In the genomic region with DNA sequence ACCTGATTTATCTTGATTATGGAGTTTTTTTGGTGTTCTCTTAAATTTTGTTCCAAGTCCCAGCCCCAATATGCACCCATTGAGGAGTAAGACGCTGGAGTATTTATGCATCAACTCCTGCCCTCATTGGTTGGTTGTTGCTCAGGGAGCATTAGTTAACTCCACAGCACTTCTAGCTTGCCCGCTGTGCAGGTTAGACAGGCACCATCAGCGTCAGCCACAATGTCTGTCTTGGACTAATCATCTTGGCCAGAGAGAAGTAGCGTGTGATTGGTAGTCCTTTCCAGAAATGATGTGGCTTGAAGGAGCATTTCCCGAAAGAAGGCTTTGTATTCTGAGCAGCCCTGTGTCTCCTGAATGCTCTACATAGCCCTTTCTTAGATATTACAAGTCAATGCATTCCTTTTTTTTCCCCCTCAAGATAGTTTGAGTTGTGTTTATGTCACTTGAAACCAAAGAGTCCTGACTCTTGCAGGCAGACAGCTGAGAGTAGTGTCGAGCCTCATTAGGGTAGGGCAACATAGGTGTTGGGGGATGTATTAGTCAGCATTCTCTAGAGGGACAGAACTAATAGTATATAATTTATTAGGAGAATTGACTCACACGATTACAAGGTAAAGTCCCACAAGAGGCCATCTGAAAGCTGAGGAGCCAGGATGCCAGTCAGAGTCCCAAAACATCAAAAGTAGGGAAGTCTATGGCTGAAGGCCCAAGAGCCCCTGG, we compare ENCODE assay signal across 21 cellular contexts.
DNase-seq lines count a peak whose midpoint lies in the region; ATAC-seq and TF ChIP-seq lines count a peak whose summit lies in the region.
"Had no signal": no experiment of that assay in that cellular context is flagged by ENCODE, and none has a peak within 500 bp of the region (broad histone marks: within the 10 kb centered on the region; RNA-seq: fewer than 3 reads in every experiment).

No MANE protein-coding gene starts in this region.

- H3K79me2 ChIP-seq in DND-41 (ENCODE audit: insufficient read depth, low read length) (no peaks in the 10 kb centered on the region), OCI-LY3 (ENCODE audit: low read length) (no peaks in the 10 kb centered on the region)

- POLR2A ChIA-PET in T-cell (lab: Charles Lee): no interaction called here

- no peaks in the 10 kb centered on the region for H4K20me1 ChIP-seq in DND-41 (ENCODE audit: insufficient read depth, low read length)
- H4K20me1 ChIP-seq in OCI-LY3 (ENCODE audit: insufficient read depth, low read length): no peaks in the 10 kb centered on the region

- H3K4me2 ChIP-seq in DND-41 (ENCODE audit: insufficient read depth, low read length) (peak overlapping the region; percentile 61; the same call in 1 of the 2 replicates), OCI-LY3 (ENCODE audit: low read length) (peak overlapping the region; percentile 78)

- TF ChIP-seq CTCF in DND-41 (IDR thresholded peaks at IDR 0.05; ENCODE audit: borderline replicate concordance, extremely low read depth, low read length, poor library complexity, severe bottlenecking): no peak
- no peak for TF ChIP-seq CTCF in OCI-LY3 (IDR thresholded peaks at IDR 0.05; ENCODE audit: low read depth, low read length)
- no peak for TF ChIP-seq CTCF in glutamatergic neuron (IDR thresholded peaks at IDR 0.05; ENCODE audit: partially characterized antibody, unreplicated experiment)

- CTCF ChIA-PET in T-cell (lab: Charles Lee): interaction anchor here in 1 of 2 donors (1.0 kb wide), 1 partner anchor 11 kb away, joined by 3 read pairs; no protein-coding TSS in a partner anchor

- no peak overlapping the region for H3K4me3 ChIP-seq in DND-41 (ENCODE audit: low read depth in 1 of 2, low read length in 2 of 2)
- peak overlapping the region; percentile 63 for H3K4me3 ChIP-seq in OCI-LY3 (ENCODE audit: low read length)
- H3K4me3 ChIP-seq: gastroesophageal sphincter, SJSA1, skin epidermis, upper lobe of left lung had no signal

- no peak overlapping the region for H3K4me3 Mint-ChIP-seq in glutamatergic neuron (ENCODE audit: unreplicated experiment)
- H3K4me3 Mint-ChIP-seq in T-cell: no peak overlapping the region
- H3K4me3 Mint-ChIP-seq: mesothelial cell of epicardium, neural crest cell had no signal

- H3K36me3 ChIP-seq in DND-41 (ENCODE audit: insufficient read depth, low read length) (no peaks in the 10 kb centered on the region), OCI-LY3 (replicated peaks; ENCODE audit: low read depth, low read length) (no peaks in the 10 kb centered on the region)
- H3K36me3 ChIP-seq: adrenal gland, gastroesophageal sphincter, SJSA1, upper lobe of left lung had no signal

- ATAC-seq in DND-41 (ENCODE audit: insufficient read depth, low read depth) (peak; percentile 23; the same call in 1 of the 3 replicates), GM21390 (IDR thresholded peaks at IDR 0.05; ENCODE audit: unreplicated experiment) (peak; percentile 4), GM19324 (IDR thresholded peaks at IDR 0.05; ENCODE audit: low FRiP score, unreplicated experiment) (no peak), T-cell (replicated peaks in 1 of 4) (no peak)
- ATAC-seq: gastroesophageal sphincter had no signal

- H3K27me3 ChIP-seq in DND-41 (ENCODE audit: insufficient read depth, low read length, poor library complexity) (peaks cover 4% of the 10 kb centered on the region), OCI-LY3 (ENCODE audit: low read depth, low read length) (no peaks in the 10 kb centered on the region)
- H3K27me3 ChIP-seq: adrenal gland, upper lobe of left lung had no signal

- H3K4me1 Mint-ChIP-seq in glutamatergic neuron (ENCODE audit: low read depth, unreplicated experiment) (peaks cover 9% of the 10 kb centered on the region), T-cell (peaks cover 14 to 18% (median 17%) of the 10 kb centered on the region in 3 donors)
- H3K4me1 Mint-ChIP-seq: mesothelial cell of epicardium, neural crest cell had no signal

- H2AFZ ChIP-seq in DND-41 (ENCODE audit: low read depth, low read length) (peak overlapping the region; percentile 58), OCI-LY3 (ENCODE audit: low read depth, low read length) (peak overlapping the region; percentile 97)

- H3K27me3 Mint-ChIP-seq in glutamatergic neuron (ENCODE audit: unreplicated experiment) (no peaks in the 10 kb centered on the region), T-cell (peaks cover 6 to 16% of the 10 kb centered on the region in 2 donors)

- H3K27ac ChIP-seq in DND-41 (ENCODE audit: low read length): no peak overlapping the region
- H3K27ac ChIP-seq in OCI-LY3 (ENCODE audit: low read length): no peak overlapping the region
- H3K27ac ChIP-seq: adrenal gland, gastroesophageal sphincter, SJSA1, skin epidermis, upper lobe of left lung had no signal

- H3K27ac Mint-ChIP-seq in glutamatergic neuron (ENCODE audit: unreplicated experiment) (peak overlapping the region; percentile 59), T-cell (no peak overlapping the region)
- H3K27ac Mint-ChIP-seq: mesothelial cell of epicardium had no signal

- no peak for DNase-seq in DND-41
- DNase-seq in glutamatergic neuron: no peak
- no peak for DNase-seq in HCEC 1CT
- DNase-seq in NCI-H146 (lab: John Stamatoyannopoulos, UW): no peak
- no peak for DNase-seq in T-cell
- DNase-seq: activated CD4-positive, alpha-beta T cell treated with anti-CD3 and anti-CD28 coated beads for 1 hour; activated gamma-delta T cell; Calu3; NCI-H1417 treated with DMSO at 0.1 percent for 48 hours; stimulated activated CD4-positive, alpha-beta T cell treated with anti-CD3 and anti-CD28 coated beads, Interleukin-2, amount 100 ng/mL, for 48 hours; T1000; upper lobe of left lung had no signal

- H3K9ac ChIP-seq in DND-41 (ENCODE audit: low read depth, low read length) (no peak overlapping the region), OCI-LY3 (ENCODE audit: low read length) (no peak overlapping the region)

- H3K9me3 Mint-ChIP-seq in glutamatergic neuron (ENCODE audit: unreplicated experiment) (no peaks in the 10 kb centered on the region), T-cell (no peaks in the 10 kb centered on the region)
- H3K9me3 Mint-ChIP-seq: mesothelial cell of epicardium, neural crest cell had no signal

- H3K36me3 Mint-ChIP-seq in glutamatergic neuron (ENCODE audit: unreplicated experiment) (no peaks in the 10 kb centered on the region), T-cell (no peaks in the 10 kb centered on the region)
- H3K36me3 Mint-ChIP-seq: mesothelial cell of epicardium had no signal

- H3K9me3 ChIP-seq in DND-41 (ENCODE audit: insufficient read depth, low read length, severe bottlenecking): no peaks in the 10 kb centered on the region
- no peaks in the 10 kb centered on the region for H3K9me3 ChIP-seq in OCI-LY3 (ENCODE audit: insufficient read depth, low read length)
- H3K9me3 ChIP-seq: adrenal gland, gastroesophageal sphincter, SJSA1, upper lobe of left lung had no signal

- H3K4me1 ChIP-seq in DND-41 (ENCODE audit: insufficient read depth, low read length) (peaks cover 12% of the 10 kb centered on the region), OCI-LY3 (ENCODE audit: low read length) (peaks cover 12% of the 10 kb centered on the region)
- H3K4me1 ChIP-seq: gastroesophageal sphincter, SJSA1, upper lobe of left lung had no signal

Comparison
In these comparisons a context has a peak if more than half of its experiments do, and no peak if none do; other contexts are left out.
1. ATAC-seq: peak in DND-41 (single experiment) and GM21390 (single experiment); none in GM19324 (single experiment) and T-cell (0 of 4).